8 cellular contexts compared by ENCODE assay signal in genomic region chr20:32110173-32110704, GRCh38. TPM values are rescaled to one million over a fixed set of nuclear protein-coding genes. Genes with fewer than 3 reads are reported as not detected.
DNase-seq lines count a peak whose midpoint lies in the region; ATAC-seq and TF ChIP-seq lines count a peak whose summit lies in the region.

No MANE protein-coding gene starts in this region.

- TF ChIP-seq POLR2A in suprapubic skin (IDR thresholded peaks at IDR 0.05): no peak

- no peaks in the 10 kb centered on the region for H3K27me3 Mint-ChIP-seq in stimulated activated naive CD8-positive, alpha-beta T cell treated with anti-CD3 and anti-CD28 coated beads, Interleukin-15, Interleukin-2, amounts not matched to agents 100 ng/mL and 50 ng/mL, for 24 hours
- H3K27me3 Mint-ChIP-seq in activated CD8-positive, alpha-beta T cell treated with anti-CD3 and anti-CD28 coated beads, Interleukin-2, amount 10 ng/mL, durations not matched to agents 7 days and 5 days (ENCODE audit: low read depth): no peaks in the 10 kb centered on the region

- H3K27me3 ChIP-seq in iPS-20b (ENCODE audit: insufficient read depth, low read length) (no peaks in the 10 kb centered on the region), suprapubic skin (no peaks in the 10 kb centered on the region)

- POLR2A ChIA-PET in activated CD8-positive, alpha-beta T cell treated with anti-CD3 and anti-CD28 coated beads, Interleukin-2, amount 10 ng/mL, durations not matched to agents 7 days and 5 days (lab: Charles Lee): interaction anchor here (0.7 to 1.7 kb wide), 7 partner anchors 8 to 857 kb away, joined by 3 to 6 read pairs (median 4); partner anchors contain the start of genes ASXL1 and PDRG1

- CTCF ChIA-PET in activated CD8-positive, alpha-beta T cell treated with anti-CD3 and anti-CD28 coated beads, Interleukin-2, amount 10 ng/mL, durations not matched to agents 7 days and 5 days (lab: Charles Lee): interaction anchor here (0.7 to 1.3 kb wide), 3 partner anchors 19 to 258 kb away, joined by 3 to 6 read pairs (median 5); no protein-coding TSS in a partner anchor

- H3K4me1 ChIP-seq in iPS-20b (ENCODE audit: insufficient read depth, low read length): peaks cover 6% of the 10 kb centered on the region; the same call in 1 of the 2 replicates
- peaks cover 39% of the 10 kb centered on the region for H3K4me1 ChIP-seq in suprapubic skin

- H3K27ac ChIP-seq in iPS-20b (ENCODE audit: low read length) (peak overlapping the region; percentile 88), suprapubic skin (peak overlapping the region; percentile 95)

- WGBS in suprapubic skin: 4% methylated on average over 8 of the region's 8 CpGs

- H3K9me3 ChIP-seq in iPS-20b (ENCODE audit: insufficient read depth, low read depth, low read length) (no peaks in the 10 kb centered on the region), suprapubic skin (no peaks in the 10 kb centered on the region)

- H3K4me3 ChIP-seq in iPS-20b (ENCODE audit: low read length): peak overlapping the region; percentile 83
- H3K4me3 ChIP-seq in suprapubic skin: peak overlapping the region; percentile 98

- TF ChIP-seq CTCF in suprapubic skin (IDR thresholded peaks at IDR 0.05): no peak

- no peak for DNase-seq in stimulated activated naive CD8-positive, alpha-beta T cell treated with anti-CD3 and anti-CD28 coated beads, Interleukin-15, Interleukin-2, amounts not matched to agents 100 U/mL and 50 U/mL, for 24 hours
- DNase-seq in activated CD8-positive, alpha-beta T cell treated with anti-CD3 and anti-CD28 coated beads, Interleukin-2, amount 10 ng/mL, durations not matched to agents 7 days and 5 days: no peak
- DNase-seq in suprapubic skin (ENCODE audit: low spot score in 2 of 2): peak; percentile 3 to 68
- no peak for DNase-seq in NCI-H2029 treated with DMSO at 0.1 percent for 48 hours (lab: John Stamatoyannopoulos, UW)
- DNase-seq in DMS79 (lab: John Stamatoyannopoulos, UW): no peak

- H3K9me3 Mint-ChIP-seq in stimulated activated naive CD8-positive, alpha-beta T cell treated with anti-CD3 and anti-CD28 coated beads, Interleukin-15, Interleukin-2, amounts not matched to agents 100 ng/mL and 50 ng/mL, for 24 hours: no peaks in the 10 kb centered on the region
- no peaks in the 10 kb centered on the region for H3K9me3 Mint-ChIP-seq in activated CD8-positive, alpha-beta T cell treated with anti-CD3 and anti-CD28 coated beads, Interleukin-2, amount 10 ng/mL, durations not matched to agents 7 days and 5 days (ENCODE audit: insufficient read depth)

- H3K4me1 Mint-ChIP-seq in stimulated activated naive CD8-positive, alpha-beta T cell treated with anti-CD3 and anti-CD28 coated beads, Interleukin-15, Interleukin-2, amounts not matched to agents 100 ng/mL and 50 ng/mL, for 24 hours (ENCODE audit: low read depth): peaks cover 46% of the 10 kb centered on the region
- peaks cover 26% of the 10 kb centered on the region for H3K4me1 Mint-ChIP-seq in activated CD8-positive, alpha-beta T cell treated with anti-CD3 and anti-CD28 coated beads, Interleukin-2, amount 10 ng/mL, durations not matched to agents 7 days and 5 days (ENCODE audit: low read depth)

- ATAC-seq in stimulated activated naive CD8-positive, alpha-beta T cell treated with anti-CD3 and anti-CD28 coated beads, Interleukin-15, Interleukin-2, amounts not matched to agents 100 U/mL and 50 U/mL, for 24 hours: no peak
- ATAC-seq in activated CD8-positive, alpha-beta T cell treated with anti-CD3 and anti-CD28 coated beads, Interleukin-2, amount 10 ng/mL, durations not matched to agents 7 days and 5 days: peak; percentile 46
- ATAC-seq in HG03280 (IDR thresholded peaks at IDR 0.05; ENCODE audit: unreplicated experiment): no peak

- H3K9ac ChIP-seq in iPS-20b (ENCODE audit: low read depth, low read length): peak overlapping the region; percentile 94

- H3K4me3 Mint-ChIP-seq in stimulated activated naive CD8-positive, alpha-beta T cell treated with anti-CD3 and anti-CD28 coated beads, Interleukin-15, Interleukin-2, amounts not matched to agents 100 ng/mL and 50 ng/mL, for 24 hours: peak overlapping the region; percentile 96
- peak overlapping the region; percentile 96 for H3K4me3 Mint-ChIP-seq in activated CD8-positive, alpha-beta T cell treated with anti-CD3 and anti-CD28 coated beads, Interleukin-2, amount 10 ng/mL, durations not matched to agents 7 days and 5 days

- TF ChIP-seq EP300 in suprapubic skin (IDR thresholded peaks at IDR 0.05): no peak

- peaks cover 14% of the 10 kb centered on the region for H3K36me3 Mint-ChIP-seq in stimulated activated naive CD8-positive, alpha-beta T cell treated with anti-CD3 and anti-CD28 coated beads, Interleukin-15, Interleukin-2, amounts not matched to agents 100 ng/mL and 50 ng/mL, for 24 hours (ENCODE audit: low read depth)
- peaks cover 13% of the 10 kb centered on the region for H3K36me3 Mint-ChIP-seq in activated CD8-positive, alpha-beta T cell treated with anti-CD3 and anti-CD28 coated beads, Interleukin-2, amount 10 ng/mL, durations not matched to agents 7 days and 5 days (ENCODE audit: low read depth)

- H3K36me3 ChIP-seq in iPS-20b (ENCODE audit: insufficient read depth, low read depth, low read length): peaks cover 3% of the 10 kb centered on the region; the same call in 1 of the 2 replicates
- no peaks in the 10 kb centered on the region for H3K36me3 ChIP-seq in suprapubic skin

- H3K27ac Mint-ChIP-seq in stimulated activated naive CD8-positive, alpha-beta T cell treated with anti-CD3 and anti-CD28 coated beads, Interleukin-15, Interleukin-2, amounts not matched to agents 100 ng/mL and 50 ng/mL, for 24 hours: peak overlapping the region; percentile 100
- peak overlapping the region; percentile 100 for H3K27ac Mint-ChIP-seq in activated CD8-positive, alpha-beta T cell treated with anti-CD3 and anti-CD28 coated beads, Interleukin-2, amount 10 ng/mL, durations not matched to agents 7 days and 5 days

RNA-seq across cellular contexts. Expression of gene TM9SF4, which starts 0.7 kb away (rescaled TPM):
- total RNA-seq in activated CD8-positive, alpha-beta T cell treated with anti-CD3 and anti-CD28 coated beads, Interleukin-2, amount 10 ng/mL, durations not matched to agents 7 days and 5 days: 10 to 100 TPM; 29.8 to 30.4 TPM
- 10 to 100 TPM; 45.5 to 54.9 (median 51.6) TPM for total RNA-seq in suprapubic skin

RNA-seq across cellular contexts. Expression of gene HCK, which starts 58.2 kb away (rescaled TPM):
- total RNA-seq in activated CD8-positive, alpha-beta T cell treated with anti-CD3 and anti-CD28 coated beads, Interleukin-2, amount 10 ng/mL, durations not matched to agents 7 days and 5 days: not detected
- total RNA-seq in suprapubic skin: 1 to 10 TPM; 5.0 to 10.0 (median 6.6) TPM

Comparison
In these comparisons a context has a peak if more than half of its experiments do, and no peak if none do; other contexts are left out.
1. DNase-seq: peak in suprapubic skin (2 of 2); none in stimulated activated naive CD8-positive, alpha-beta T cell treated with anti-CD3 and anti-CD28 coated beads, Interleukin-15, Interleukin-2, amounts not matched to agents 100 U/mL and 50 U/mL, for 24 hours (single experiment), activated CD8-positive, alpha-beta T cell treated with anti-CD3 and anti-CD28 coated beads, Interleukin-2, amount 10 ng/mL, durations not matched to agents 7 days and 5 days (single experiment), NCI-H2029 treated with DMSO at 0.1 percent for 48 hours (single experiment) and DMS79 (single experiment).
2. RNA of gene HCK, which starts 58.2 kb away (total RNA-seq): 5.0 to 10.0 TPM in suprapubic skin; not detected in activated CD8-positive, alpha-beta T cell treated with anti-CD3 and anti-CD28 coated beads, Interleukin-2, amount 10 ng/mL, durations not matched to agents 7 days and 5 days; every median in the first group is over 4 times any median in the second.